ENCODE assay signal across 1 cellular context in genomic region chrX:68846536-68846935, GRCh38.
TF ChIP-seq lines count a peak whose summit lies in the region.

No MANE protein-coding gene starts in this region.

TF ChIP-seq in GM23338, 12 proteins besides CTCF, POLR2A, EP300 and RAD21 (continued from another document):
- TF ChIP-seq ZNF462 (CRISPR knock-in tag; IDR thresholded peaks at IDR 0.05): no peak
- no peak for TF ChIP-seq POLR2AphosphoS5 (IDR thresholded peaks at IDR 0.05; ENCODE audit: low read depth)
- TF ChIP-seq CREB1 (CRISPR knock-in tag; IDR thresholded peaks at IDR 0.05; ENCODE audit: low read depth): no peak
- TF ChIP-seq EZH2phosphoT487 (IDR thresholded peaks at IDR 0.05; ENCODE audit: unreplicated experiment): no peak
- TF ChIP-seq NANOG (IDR thresholded peaks at IDR 0.05; ENCODE audit: borderline replicate concordance): no peak
- no peak for TF ChIP-seq ETS1 (IDR thresholded peaks at IDR 0.05)
- no peak for TF ChIP-seq EZH2 (IDR thresholded peaks at IDR 0.05; ENCODE audit: low read depth, unreplicated experiment)
- TF ChIP-seq STAT1 (IDR thresholded peaks at IDR 0.05; ENCODE audit: unreplicated experiment): no peak
- no peak for TF ChIP-seq ZNF331 (CRISPR knock-in tag; IDR thresholded peaks at IDR 0.05; ENCODE audit: low read depth)
- TF ChIP-seq ZNF114 (CRISPR knock-in tag; IDR thresholded peaks at IDR 0.05): no peak
